In the genomic region with DNA sequence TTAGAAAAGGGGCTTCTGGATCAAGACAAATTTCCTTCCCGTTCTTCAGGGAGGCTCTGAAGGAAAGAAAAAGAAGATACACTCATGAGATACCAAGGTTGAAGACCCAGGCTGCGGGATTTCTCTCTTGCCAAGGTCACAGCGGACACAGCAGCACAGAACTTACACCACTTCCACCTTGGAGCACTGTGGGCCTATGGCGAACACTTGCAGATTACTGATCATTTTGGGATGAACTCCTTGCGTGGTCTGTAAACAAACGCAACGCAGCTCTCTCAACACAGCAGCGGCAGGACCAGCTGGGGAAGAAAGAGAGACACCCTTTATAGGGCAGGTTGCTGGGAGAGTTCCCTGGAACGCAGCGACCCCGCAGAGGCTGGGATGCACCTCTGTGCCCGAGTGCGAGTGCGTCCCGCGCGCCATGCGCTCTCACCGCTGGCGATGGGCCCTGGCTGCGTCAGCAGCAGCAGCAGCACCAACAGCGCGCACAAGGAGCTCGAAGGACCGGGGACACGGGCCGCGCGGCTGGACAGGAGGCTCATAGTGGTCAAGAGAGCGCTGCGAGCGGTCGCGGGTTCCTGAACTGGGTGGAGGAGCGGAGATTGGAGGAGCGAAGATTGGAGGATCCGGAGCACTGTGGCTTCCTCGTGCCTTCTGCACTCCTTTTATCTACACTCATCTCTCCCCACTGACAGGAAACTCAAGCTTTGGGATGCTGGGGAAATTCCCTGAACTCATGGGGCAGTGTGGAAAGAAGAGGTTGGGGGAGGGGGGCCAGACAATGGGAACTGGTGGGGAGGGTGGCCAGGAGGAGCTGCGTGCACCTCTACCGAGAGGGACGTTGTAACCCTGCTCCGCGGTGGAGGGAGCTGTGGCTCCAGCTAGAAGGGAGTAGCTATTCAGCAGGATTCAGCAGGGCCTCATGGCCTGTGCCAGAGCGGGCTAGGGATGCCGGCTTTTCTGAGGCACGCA, we compare ENCODE assay signal across 8 cellular contexts. TPM values are rescaled to one million over a fixed set of nuclear protein-coding genes. Genes with fewer than 3 reads are reported as not detected.
A peak's percentile ranks its signal among the peaks of the same experiment; 100 is the strongest.
DNase-seq lines count a peak whose midpoint lies in the region; ATAC-seq and TF ChIP-seq lines count a peak whose summit lies in the region.

A gene (minus strand): TSS at position 638 of the 972 bp plus-strand sequence. CDS start 96 bp downstream, at position 542.

- no peaks in the 10 kb centered on the region for H3K27me3 ChIP-seq in fibroblast of lung (ENCODE audit: control insufficient read depth, insufficient read depth, low read length)
- H3K27me3 ChIP-seq in thoracic aorta (replicated peaks; ENCODE audit: insufficient read depth) = no peaks in the 10 kb centered on the region
- no peaks in the 10 kb centered on the region for H3K27me3 ChIP-seq in Karpas-422 (ENCODE audit: low read length)

- H3K27ac ChIP-seq in fibroblast of lung (ENCODE audit: insufficient read depth, low read length) = peak within 1 kb of the TSS; percentile 8
- no peak within 1 kb of the TSS for H3K27ac ChIP-seq in thoracic aorta
- H3K27ac ChIP-seq in Karpas-422 (ENCODE audit: low read length) = no peak within 1 kb of the TSS

- DNase-seq in fibroblast of lung (ENCODE audit: low read depth in 2 of 2) (peak; percentile 53 to 75), lung microvascular endothelial cell (ENCODE audit: low read depth in 2 of 2) (peak; percentile 42 to 62), thoracic aorta (ENCODE audit: low spot score) (no peak), Karpas-422 (no peak)

- H3K4me2 ChIP-seq in fibroblast of lung (ENCODE audit: extremely low read depth, insufficient read depth, low read length) = peak within 1 kb of the TSS; percentile 90
- no peak within 1 kb of the TSS for H3K4me2 ChIP-seq in Karpas-422 (ENCODE audit: low read depth, low read length, poor library complexity, severe bottlenecking)

- no peaks in the 10 kb centered on the region for H3K4me1 ChIP-seq in fibroblast of lung (ENCODE audit: control insufficient read depth, extremely low read depth, insufficient read depth, low read length)
- peaks cover 7 to 9% of the 10 kb centered on the region in 2 donors for H3K4me1 ChIP-seq in thoracic aorta (ENCODE audit: control insufficient read depth in 1 of 2, low read depth in 2 of 2)
- H3K4me1 ChIP-seq in Karpas-422 (ENCODE audit: low read length) = no peaks in the 10 kb centered on the region

- peak; percentile 20 to 26 for TF ChIP-seq CTCF in fibroblast of lung (conservative IDR thresholded peaks at IDR 0.05 in 1 of 2, IDR thresholded peaks at IDR 0.05 in 1 of 2; ENCODE audit: low read depth in 1 of 2, low read length in 2 of 2)
- TF ChIP-seq CTCF in thoracic aorta (IDR thresholded peaks at IDR 0.05) = no peak

- no peaks in the 10 kb centered on the region for H3K9me3 ChIP-seq in fibroblast of lung (ENCODE audit: control insufficient read depth, insufficient read depth, low read depth, low read length)
- no peaks in the 10 kb centered on the region for H3K9me3 ChIP-seq in thoracic aorta
- H3K9me3 ChIP-seq in Karpas-422 (ENCODE audit: low read length) = no peaks in the 10 kb centered on the region

- ATAC-seq in SK-N-SH treated with all-trans-retinoic acid at 6 μM for 48 hours (peak; percentile 83), thoracic aorta (ENCODE audit: insufficient number of reproducible peaks, low FRiP score, low read depth) (no peak), GM18511 (IDR thresholded peaks at IDR 0.05; ENCODE audit: unreplicated experiment) (no peak), GM21390 (IDR thresholded peaks at IDR 0.05; ENCODE audit: unreplicated experiment) (no peak), GM19324 (IDR thresholded peaks at IDR 0.05; ENCODE audit: low FRiP score, unreplicated experiment) (no peak)

- H3K79me2 ChIP-seq in fibroblast of lung (ENCODE audit: control insufficient read depth, insufficient read depth, low read length) (no peaks in the 10 kb centered on the region), Karpas-422 (ENCODE audit: low read length) (no peaks in the 10 kb centered on the region)

- peak within 1 kb of the TSS; percentile 94 for H2AFZ ChIP-seq in fibroblast of lung (ENCODE audit: low read length)
- H2AFZ ChIP-seq in Karpas-422 (ENCODE audit: low read length) = no peak within 1 kb of the TSS

- H3K9me2 ChIP-seq in Karpas-422 (replicated peaks; ENCODE audit: insufficient read depth, low read length) = no peaks in the 10 kb centered on the region

- no peaks in the 10 kb centered on the region for H4K20me1 ChIP-seq in fibroblast of lung (ENCODE audit: control insufficient read depth, extremely low read depth, insufficient read depth, low read length)
- no peaks in the 10 kb centered on the region for H4K20me1 ChIP-seq in Karpas-422 (ENCODE audit: insufficient read depth, low read depth, low read length)

- peak within 1 kb of the TSS; percentile 26 to 45 (median 40) for H3K4me3 ChIP-seq in fibroblast of lung (replicated peaks in 1 of 4; ENCODE audit: control extremely low read depth in 1 of 4, insufficient read depth in 1 of 4, low read depth in 3 of 4, low read length in 4 of 4)
- peak within 1 kb of the TSS; percentile 59 for H3K4me3 ChIP-seq in thoracic aorta
- H3K4me3 ChIP-seq in Karpas-422 (ENCODE audit: low read length) = no peak within 1 kb of the TSS

- H3K36me3 ChIP-seq in fibroblast of lung (ENCODE audit: control insufficient read depth, insufficient read depth, low read length) = no peaks in the 10 kb centered on the region
- H3K36me3 ChIP-seq in thoracic aorta = no peaks in the 10 kb centered on the region
- H3K36me3 ChIP-seq in Karpas-422 (ENCODE audit: insufficient read depth, low read length) = no peaks in the 10 kb centered on the region

- H3K9ac ChIP-seq in fibroblast of lung (ENCODE audit: insufficient read depth, low read length) (no peak within 1 kb of the TSS), Karpas-422 (ENCODE audit: low read length) (no peak within 1 kb of the TSS)

TF ChIP-seq in SK-N-SH treated with all-trans-retinoic acid at 6 μM for 48 hours, 23 proteins besides CTCF, POLR2A, EP300 and RAD21 (continues in another document):
- TF ChIP-seq ESRRG (CRISPR knock-in tag; IDR thresholded peaks at IDR 0.05) = no peak
- TF ChIP-seq, protein P1, sequence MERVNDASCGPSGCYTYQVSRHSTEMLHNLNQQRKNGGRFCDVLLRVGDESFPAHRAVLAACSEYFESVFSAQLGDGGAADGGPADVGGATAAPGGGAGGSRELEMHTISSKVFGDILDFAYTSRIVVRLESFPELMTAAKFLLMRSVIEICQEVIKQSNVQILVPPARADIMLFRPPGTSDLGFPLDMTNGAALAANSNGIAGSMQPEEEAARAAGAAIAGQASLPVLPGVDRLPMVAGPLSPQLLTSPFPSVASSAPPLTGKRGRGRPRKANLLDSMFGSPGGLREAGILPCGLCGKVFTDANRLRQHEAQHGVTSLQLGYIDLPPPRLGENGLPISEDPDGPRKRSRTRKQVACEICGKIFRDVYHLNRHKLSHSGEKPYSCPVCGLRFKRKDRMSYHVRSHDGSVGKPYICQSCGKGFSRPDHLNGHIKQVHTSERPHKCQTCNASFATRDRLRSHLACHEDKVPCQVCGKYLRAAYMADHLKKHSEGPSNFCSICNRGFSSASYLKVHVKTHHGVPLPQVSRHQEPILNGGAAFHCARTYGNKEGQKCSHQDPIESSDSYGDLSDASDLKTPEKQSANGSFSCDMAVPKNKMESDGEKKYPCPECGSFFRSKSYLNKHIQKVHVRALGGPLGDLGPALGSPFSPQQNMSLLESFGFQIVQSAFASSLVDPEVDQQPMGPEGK (CRISPR knock-in tag; IDR thresholded peaks at IDR 0.05; ENCODE audit: borderline replicate concordance) = no peak
- no peak for TF ChIP-seq ISL1 (CRISPR knock-in tag; IDR thresholded peaks at IDR 0.05)
- TF ChIP-seq ZNF565 (CRISPR knock-in tag; conservative IDR thresholded peaks at IDR 0.05; ENCODE audit: low read depth) = no peak
- TF ChIP-seq ZFP3 (CRISPR knock-in tag; IDR thresholded peaks at IDR 0.05) = no peak
- TF ChIP-seq ZC3H10 (CRISPR knock-in tag; IDR thresholded peaks at IDR 0.05) = no peak
- no peak for TF ChIP-seq ZFP30 (CRISPR knock-in tag; IDR thresholded peaks at IDR 0.05)
- no peak for TF ChIP-seq ZNF8 (CRISPR knock-in tag; IDR thresholded peaks at IDR 0.05)
- no peak for TF ChIP-seq GLIS3 (CRISPR knock-in tag; IDR thresholded peaks at IDR 0.05)
- TF ChIP-seq, protein P2, sequence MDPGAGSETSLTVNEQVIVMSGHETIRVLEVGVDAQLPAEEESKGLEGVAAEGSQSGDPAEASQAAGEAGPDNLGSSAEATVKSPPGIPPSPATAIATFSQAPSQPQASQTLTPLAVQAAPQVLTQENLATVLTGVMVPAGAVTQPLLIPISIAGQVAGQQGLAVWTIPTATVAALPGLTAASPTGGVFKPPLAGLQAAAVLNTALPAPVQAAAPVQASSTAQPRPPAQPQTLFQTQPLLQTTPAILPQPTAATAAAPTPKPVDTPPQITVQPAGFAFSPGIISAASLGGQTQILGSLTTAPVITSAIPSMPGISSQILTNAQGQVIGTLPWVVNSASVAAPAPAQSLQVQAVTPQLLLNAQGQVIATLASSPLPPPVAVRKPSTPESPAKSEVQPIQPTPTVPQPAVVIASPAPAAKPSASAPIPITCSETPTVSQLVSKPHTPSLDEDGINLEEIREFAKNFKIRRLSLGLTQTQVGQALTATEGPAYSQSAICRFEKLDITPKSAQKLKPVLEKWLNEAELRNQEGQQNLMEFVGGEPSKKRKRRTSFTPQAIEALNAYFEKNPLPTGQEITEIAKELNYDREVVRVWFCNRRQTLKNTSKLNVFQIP (CRISPR knock-in tag; IDR thresholded peaks at IDR 0.05; ENCODE audit: borderline replicate concordance, low read depth) = no peak
- TF ChIP-seq, protein P3, sequence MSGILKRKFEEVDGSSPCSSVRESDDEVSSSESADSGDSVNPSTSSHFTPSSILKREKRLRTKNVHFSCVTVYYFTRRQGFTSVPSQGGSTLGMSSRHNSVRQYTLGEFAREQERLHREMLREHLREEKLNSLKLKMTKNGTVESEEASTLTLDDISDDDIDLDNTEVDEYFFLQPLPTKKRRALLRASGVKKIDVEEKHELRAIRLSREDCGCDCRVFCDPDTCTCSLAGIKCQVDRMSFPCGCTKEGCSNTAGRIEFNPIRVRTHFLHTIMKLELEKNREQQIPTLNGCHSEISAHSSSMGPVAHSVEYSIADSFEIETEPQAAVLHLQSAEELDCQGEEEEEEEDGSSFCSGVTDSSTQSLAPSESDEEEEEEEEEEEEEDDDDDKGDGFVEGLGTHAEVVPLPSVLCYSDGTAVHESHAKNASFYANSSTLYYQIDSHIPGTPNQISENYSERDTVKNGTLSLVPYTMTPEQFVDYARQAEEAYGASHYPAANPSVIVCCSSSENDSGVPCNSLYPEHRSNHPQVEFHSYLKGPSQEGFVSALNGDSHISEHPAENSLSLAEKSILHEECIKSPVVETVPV (CRISPR knock-in tag; IDR thresholded peaks at IDR 0.05) = no peak
- no peak for TF ChIP-seq ZNF70 (CRISPR knock-in tag; IDR thresholded peaks at IDR 0.05)
- TF ChIP-seq CSDC2 (CRISPR knock-in tag; IDR thresholded peaks at IDR 0.05) = no peak

RNA-seq across cellular contexts. Expression of the gene that starts here (rescaled TPM):
- 0.66 and 0.77 TPM in 2 replicates for total RNA-seq in fibroblast of lung
- 0.24 and 0.58 TPM in 2 replicates for polyA plus RNA-seq in fibroblast of lung
- polyA plus RNA-seq in fibroblast of lung (2012) = 0.13 and 0.45 TPM in 2 replicates
- not detected in 2 replicates for polyA minus RNA-seq in fibroblast of lung (ENCODE audit: low replicate concordance)
- under 0.01 and 0.22 TPM in 2 replicates for total RNA-seq in lung microvascular endothelial cell
- total RNA-seq in thoracic aorta = under 1 TPM in 1 of 2 donors, not detected in 1; 0.49 TPM
- total RNA-seq in Karpas-422 (2014; rRNA removed; shearing (Covaris generic); ENCODE audit: low replicate concordance) = not detected in 2 replicates

Comparison
In these comparisons a context has a peak if more than half of its experiments do, and no peak if none do; other contexts are left out.
1. Peak in DNase-seq, H3K4me3 ChIP-seq, H3K27ac ChIP-seq and H3K4me2 ChIP-seq in fibroblast of lung; RNA of the gene not detected or under 1 TPM.
2. Peak in DNase-seq in lung microvascular endothelial cell; RNA of the gene not detected or under 1 TPM.